Comparison of ENCODE assay signal across 1 cellular context in the genomic region with DNA sequence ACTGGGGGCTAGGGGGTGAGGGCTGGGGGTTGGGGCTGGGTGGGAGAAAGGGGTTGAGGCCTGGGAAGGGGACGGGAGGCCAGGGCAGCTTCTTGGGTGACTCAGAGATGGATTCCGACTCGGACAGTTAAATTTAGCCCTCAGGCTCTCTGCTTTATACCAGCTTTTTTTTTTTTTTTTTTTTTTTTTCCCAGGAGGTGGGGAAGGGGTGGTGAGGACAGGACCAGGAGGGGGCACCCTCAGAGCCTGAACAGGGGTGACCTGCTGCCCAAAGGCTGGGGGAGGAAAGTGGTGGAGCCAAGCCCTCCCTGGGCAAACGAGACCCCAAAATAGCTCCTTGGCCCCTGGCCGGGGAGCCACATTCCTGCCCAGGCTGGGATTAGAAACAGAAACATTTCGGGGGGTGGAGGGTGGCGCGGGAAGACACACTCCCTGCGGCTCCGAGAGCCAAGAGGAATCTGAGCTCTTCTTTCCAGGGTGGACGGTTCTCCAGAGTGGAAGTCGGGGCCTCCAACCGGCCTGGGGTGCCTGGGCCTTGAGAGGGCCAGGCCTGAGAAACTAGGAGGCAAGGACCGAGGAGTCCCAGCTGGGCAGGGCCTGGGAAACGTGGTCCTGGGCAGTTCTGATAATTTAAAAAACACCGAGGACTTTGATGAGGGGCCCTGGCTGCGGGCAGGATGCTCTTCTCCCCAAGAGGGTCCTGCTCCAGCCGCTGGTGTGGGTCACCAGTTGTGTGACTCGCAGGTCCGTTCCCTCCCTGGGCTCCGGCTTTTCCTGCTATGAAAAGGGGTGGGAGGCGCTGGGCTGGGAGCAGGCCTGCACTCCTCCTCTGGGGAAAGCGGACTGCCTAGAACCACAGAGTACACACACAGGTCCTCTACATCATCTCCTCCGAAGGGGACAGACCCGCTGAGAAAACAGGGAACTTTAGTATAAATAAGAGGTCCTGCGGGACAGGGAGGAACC.
TF ChIP-seq lines count a peak whose summit lies in the region.

No MANE protein-coding gene starts in this region.

TF ChIP-seq in K562, 482 proteins besides CTCF, POLR2A, EP300 and RAD21:
- TF ChIP-seq, protein P1, sequence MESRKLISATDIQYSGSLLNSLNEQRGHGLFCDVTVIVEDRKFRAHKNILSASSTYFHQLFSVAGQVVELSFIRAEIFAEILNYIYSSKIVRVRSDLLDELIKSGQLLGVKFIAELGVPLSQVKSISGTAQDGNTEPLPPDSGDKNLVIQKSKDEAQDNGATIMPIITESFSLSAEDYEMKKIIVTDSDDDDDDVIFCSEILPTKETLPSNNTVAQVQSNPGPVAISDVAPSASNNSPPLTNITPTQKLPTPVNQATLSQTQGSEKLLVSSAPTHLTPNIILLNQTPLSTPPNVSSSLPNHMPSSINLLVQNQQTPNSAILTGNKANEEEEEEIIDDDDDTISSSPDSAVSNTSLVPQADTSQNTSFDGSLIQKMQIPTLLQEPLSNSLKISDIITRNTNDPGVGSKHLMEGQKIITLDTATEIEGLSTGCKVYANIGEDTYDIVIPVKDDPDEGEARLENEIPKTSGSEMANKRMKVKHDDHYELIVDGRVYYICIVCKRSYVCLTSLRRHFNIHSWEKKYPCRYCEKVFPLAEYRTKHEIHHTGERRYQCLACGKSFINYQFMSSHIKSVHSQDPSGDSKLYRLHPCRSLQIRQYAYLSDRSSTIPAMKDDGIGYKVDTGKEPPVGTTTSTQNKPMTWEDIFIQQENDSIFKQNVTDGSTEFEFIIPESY (CRISPR knock-in tag; IDR thresholded peaks at IDR 0.05), result no peak
- TF ChIP-seq RBFOX2 (IDR thresholded peaks at IDR 0.05; ENCODE audit: low read depth, low read length) (peak; percentile 34; the same call in 1 of the 2 replicates), SIN3A (IDR thresholded peaks at IDR 0.05; ENCODE audit: borderline replicate concordance in 2 of 2, control insufficient read depth in 1 of 2, low read depth in 2 of 2, low read length in 2 of 2) (no peak), SRF (CRISPR knock-in tag; IDR thresholded peaks at IDR 0.05) (no peak), PTRF (tag; IDR thresholded peaks at IDR 0.05) (no peak), POLR3A (IDR thresholded peaks at IDR 0.05; ENCODE audit: borderline replicate concordance, extremely low read depth, insufficient read depth, insufficient read length) (no peak), ZNF133 (CRISPR knock-in tag; IDR thresholded peaks at IDR 0.05) (no peak), POLR2G (IDR thresholded peaks at IDR 0.05; ENCODE audit: low read depth, low read length) (peak; percentile 52), ZNF384 (IDR thresholded peaks at IDR 0.05; ENCODE audit: low read depth, low read length) (0 out of 2 replicates have a peak, but pooled peaks have one; percentile 10)
- TF ChIP-seq, protein P2, sequence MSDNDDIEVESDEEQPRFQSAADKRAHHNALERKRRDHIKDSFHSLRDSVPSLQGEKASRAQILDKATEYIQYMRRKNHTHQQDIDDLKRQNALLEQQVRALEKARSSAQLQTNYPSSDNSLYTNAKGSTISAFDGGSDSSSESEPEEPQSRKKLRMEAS (CRISPR knock-in tag; IDR thresholded peaks at IDR 0.05), result 0 out of 2 replicates have a peak, but pooled peaks have one; percentile 16
- TF ChIP-seq, protein P3, sequence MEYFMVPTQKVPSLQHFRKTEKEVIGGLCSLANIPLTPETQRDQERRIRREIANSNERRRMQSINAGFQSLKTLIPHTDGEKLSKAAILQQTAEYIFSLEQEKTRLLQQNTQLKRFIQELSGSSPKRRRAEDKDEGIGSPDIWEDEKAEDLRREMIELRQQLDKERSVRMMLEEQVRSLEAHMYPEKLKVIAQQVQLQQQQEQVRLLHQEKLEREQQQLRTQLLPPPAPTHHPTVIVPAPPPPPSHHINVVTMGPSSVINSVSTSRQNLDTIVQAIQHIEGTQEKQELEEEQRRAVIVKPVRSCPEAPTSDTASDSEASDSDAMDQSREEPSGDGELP (CRISPR knock-in tag; IDR thresholded peaks at IDR 0.05; ENCODE audit: borderline replicate concordance), result 0 out of 2 replicates have a peak, but pooled peaks have one; percentile 12
- TF ChIP-seq, protein P4, sequence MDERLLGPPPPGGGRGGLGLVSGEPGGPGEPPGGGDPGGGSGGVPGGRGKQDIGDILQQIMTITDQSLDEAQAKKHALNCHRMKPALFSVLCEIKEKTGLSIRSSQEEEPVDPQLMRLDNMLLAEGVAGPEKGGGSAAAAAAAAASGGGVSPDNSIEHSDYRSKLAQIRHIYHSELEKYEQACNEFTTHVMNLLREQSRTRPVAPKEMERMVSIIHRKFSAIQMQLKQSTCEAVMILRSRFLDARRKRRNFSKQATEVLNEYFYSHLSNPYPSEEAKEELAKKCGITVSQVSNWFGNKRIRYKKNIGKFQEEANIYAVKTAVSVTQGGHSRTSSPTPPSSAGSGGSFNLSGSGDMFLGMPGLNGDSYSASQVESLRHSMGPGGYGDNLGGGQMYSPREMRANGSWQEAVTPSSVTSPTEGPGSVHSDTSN (CRISPR knock-in tag; IDR thresholded peaks at IDR 0.05; ENCODE audit: low read depth), result no peak
- TF ChIP-seq, protein P4 (tag; conservative IDR thresholded peaks at IDR 0.05; ENCODE audit: low read depth), result no peak
